8 cellular contexts compared by ENCODE assay signal in the genomic region with DNA sequence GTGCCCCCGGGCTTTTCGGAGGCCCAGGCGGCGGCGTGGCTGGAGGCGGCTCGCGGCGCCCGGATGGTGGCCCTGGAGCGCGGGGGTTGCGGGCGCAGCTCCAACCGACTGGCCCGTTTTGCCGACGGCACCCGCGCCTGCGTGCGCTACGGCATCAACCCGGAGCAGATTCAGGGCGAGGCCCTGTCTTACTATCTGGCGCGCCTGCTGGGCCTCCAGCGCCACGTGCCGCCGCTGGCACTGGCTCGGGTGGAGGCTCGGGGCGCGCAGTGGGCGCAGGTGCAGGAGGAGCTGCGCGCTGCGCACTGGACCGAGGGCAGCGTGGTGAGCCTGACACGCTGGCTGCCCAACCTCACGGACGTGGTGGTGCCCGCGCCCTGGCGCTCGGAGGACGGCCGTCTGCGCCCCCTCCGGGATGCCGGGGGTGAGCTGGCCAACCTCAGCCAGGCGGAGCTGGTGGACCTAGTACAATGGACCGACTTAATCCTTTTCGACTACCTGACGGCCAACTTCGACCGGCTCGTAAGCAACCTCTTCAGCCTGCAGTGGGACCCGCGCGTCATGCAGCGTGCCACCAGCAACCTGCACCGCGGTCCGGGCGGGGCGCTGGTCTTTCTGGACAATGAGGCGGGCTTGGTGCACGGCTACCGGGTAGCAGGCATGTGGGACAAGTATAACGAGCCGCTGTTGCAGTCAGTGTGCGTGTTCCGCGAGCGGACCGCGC. TPM values are rescaled to one million over a fixed set of nuclear protein-coding genes. Genes with fewer than 3 reads are reported as not detected.
A peak's percentile ranks its signal among the peaks of the same experiment; 100 is the strongest.
DNase-seq lines count a peak whose midpoint lies in the region; ATAC-seq and TF ChIP-seq lines count a peak whose summit lies in the region.

No MANE protein-coding gene starts in this region.

- H3K27me3 Mint-ChIP-seq in activated naive CD4-positive, alpha-beta T cell treated with anti-CD3 and anti-CD28 coated beads for 36 hours (ENCODE audit: low read depth): peaks cover 55% of the 10 kb centered on the region
- peaks cover 15% of the 10 kb centered on the region for H3K27me3 Mint-ChIP-seq in glutamatergic neuron (ENCODE audit: unreplicated experiment)

- H3K4me2 ChIP-seq in Loucy (ENCODE audit: low read depth, low read length, poor library complexity, severe bottlenecking): peak overlapping the region; percentile 6
- H3K4me2 ChIP-seq in parathyroid adenoma (ENCODE audit: low read length): peak overlapping the region; percentile 71

- no peaks in the 10 kb centered on the region for H4K20me1 ChIP-seq in Loucy (ENCODE audit: insufficient read depth, low read length, poor library complexity, severe bottlenecking)

- H3F3A ChIP-seq in Loucy (ENCODE audit: low read depth): 0 out of 2 replicates have a peak, but pooled peaks cover 2% of the 10 kb centered on the region

- no peaks in the 10 kb centered on the region for H3K9me2 ChIP-seq in Loucy (replicated peaks; ENCODE audit: low read depth, low read length)

- peaks cover 10% of the 10 kb centered on the region for H3K27me3 ChIP-seq in Loucy (ENCODE audit: insufficient read depth, low read length, poor library complexity, severe bottlenecking)
- no peaks in the 10 kb centered on the region for H3K27me3 ChIP-seq in parathyroid adenoma (ENCODE audit: control insufficient read depth, insufficient read depth, low read length)

- no peaks in the 10 kb centered on the region for H3K79me2 ChIP-seq in Loucy (ENCODE audit: insufficient read depth, low read length)
- no peaks in the 10 kb centered on the region for H3K79me2 ChIP-seq in parathyroid adenoma

- no peaks in the 10 kb centered on the region for H3K36me3 ChIP-seq in Loucy (ENCODE audit: insufficient read depth, low read length)
- no peaks in the 10 kb centered on the region for H3K36me3 ChIP-seq in parathyroid adenoma (ENCODE audit: control insufficient read depth, insufficient read depth, low read length)

- no peak for TF ChIP-seq CTCF in Loucy (conservative IDR thresholded peaks at IDR 0.05; ENCODE audit: low read length)
- no peak for TF ChIP-seq CTCF in glutamatergic neuron (IDR thresholded peaks at IDR 0.05; ENCODE audit: partially characterized antibody, unreplicated experiment)
- no peak for TF ChIP-seq CTCF in parathyroid adenoma (IDR thresholded peaks at IDR 0.05)

- intact Hi-C loops in activated naive CD4-positive, alpha-beta T cell treated with anti-CD3 and anti-CD28 coated beads for 36 hours (cut with micrococcal nuclease): loop anchor here (1.0 to 5.0 kb wide), 2 partner anchors 43 to 323 kb away; partner anchors contain the start of genes LDLRAD3 and TRIM44

- H2AFZ ChIP-seq in Loucy (ENCODE audit: low read length): no peak overlapping the region
- H2AFZ ChIP-seq in parathyroid adenoma: peak overlapping the region; percentile 60

- H3K9me3 Mint-ChIP-seq in activated naive CD4-positive, alpha-beta T cell treated with anti-CD3 and anti-CD28 coated beads for 36 hours: no peaks in the 10 kb centered on the region
- H3K9me3 Mint-ChIP-seq in glutamatergic neuron (ENCODE audit: unreplicated experiment): peaks cover 20% of the 10 kb centered on the region

- peaks cover 12% of the 10 kb centered on the region for H3K4me1 Mint-ChIP-seq in activated naive CD4-positive, alpha-beta T cell treated with anti-CD3 and anti-CD28 coated beads for 36 hours (ENCODE audit: low read depth)
- H3K4me1 Mint-ChIP-seq in glutamatergic neuron (ENCODE audit: low read depth, unreplicated experiment): peaks cover 36% of the 10 kb centered on the region

- H3K9ac ChIP-seq in Loucy (ENCODE audit: low read depth, low read length, poor library complexity, severe bottlenecking) (no peak overlapping the region), parathyroid adenoma (no peak overlapping the region)

- DNase-seq in NCI-H2196 (lab: John Stamatoyannopoulos, UW; ENCODE audit: unreplicated experiment): peak; percentile 33
- DNase-seq in NCI-H2196 treated with DMSO at 0.1 percent for 48 hours (lab: John Stamatoyannopoulos, UW; ENCODE audit: unreplicated experiment): no peak
- peak; percentile 31 for DNase-seq in activated naive CD4-positive, alpha-beta T cell treated with anti-CD3 and anti-CD28 coated beads for 36 hours
- peak; percentile 72 for DNase-seq in glutamatergic neuron
- no peak for DNase-seq in KG1 (lab: John Stamatoyannopoulos, UW)

- ATAC-seq in GM21825 (IDR thresholded peaks at IDR 0.05; ENCODE audit: unreplicated experiment): peak; percentile 33

- peak overlapping the region; percentile 60 for H3K4me3 ChIP-seq in Loucy (ENCODE audit: low read length, poor library complexity, severe bottlenecking)
- peak overlapping the region; percentile 40 for H3K4me3 ChIP-seq in parathyroid adenoma (ENCODE audit: low read depth, low read length)

- no peaks in the 10 kb centered on the region for H3K36me3 Mint-ChIP-seq in activated naive CD4-positive, alpha-beta T cell treated with anti-CD3 and anti-CD28 coated beads for 36 hours (ENCODE audit: low read depth)
- H3K36me3 Mint-ChIP-seq in glutamatergic neuron (ENCODE audit: unreplicated experiment): no peaks in the 10 kb centered on the region

- H3K4me1 ChIP-seq in Loucy (ENCODE audit: insufficient read depth, low read length, poor library complexity, severe bottlenecking) (peaks cover 13% of the 10 kb centered on the region), parathyroid adenoma (no peaks in the 10 kb centered on the region)

- H3K27ac ChIP-seq in parathyroid adenoma: no peak overlapping the region

- H3K9me3 ChIP-seq in Loucy (ENCODE audit: insufficient read depth, low read depth, low read length): no peaks in the 10 kb centered on the region
- H3K9me3 ChIP-seq in parathyroid adenoma (ENCODE audit: control insufficient read depth, low read length): no peaks in the 10 kb centered on the region

- peak overlapping the region; percentile 70 for H3K4me3 Mint-ChIP-seq in activated naive CD4-positive, alpha-beta T cell treated with anti-CD3 and anti-CD28 coated beads for 36 hours
- peak overlapping the region; percentile 90 for H3K4me3 Mint-ChIP-seq in glutamatergic neuron (ENCODE audit: unreplicated experiment)

- no peak overlapping the region for H3K27ac Mint-ChIP-seq in activated naive CD4-positive, alpha-beta T cell treated with anti-CD3 and anti-CD28 coated beads for 36 hours
- peak overlapping the region; percentile 99 for H3K27ac Mint-ChIP-seq in glutamatergic neuron (ENCODE audit: unreplicated experiment)

- CTCF ChIA-PET in activated naive CD4-positive, alpha-beta T cell treated with anti-CD3 and anti-CD28 coated beads for 36 hours (lab: Charles Lee): interaction anchor here (0.7 to 3.6 kb wide), 7 partner anchors 105 to 1127 kb away, joined by 3 to 21 read pairs (median 3); partner anchors contain the start of gene TRAF6

RNA-seq across cellular contexts. Expression of gene FJX1, which starts 0.9 kb away (rescaled TPM):
- under 1 TPM; 0.77 to 0.98 TPM for total RNA-seq in activated naive CD4-positive, alpha-beta T cell treated with anti-CD3 and anti-CD28 coated beads for 36 hours
- total RNA-seq in glutamatergic neuron (ENCODE audit: unreplicated experiment): 74.3 TPM

RNA-seq across cellular contexts. Expression of gene TRIM44, which starts 43.4 kb away (rescaled TPM):
- 10 to 100 TPM; 35.0 to 37.8 TPM for total RNA-seq in activated naive CD4-positive, alpha-beta T cell treated with anti-CD3 and anti-CD28 coated beads for 36 hours
- total RNA-seq in glutamatergic neuron (ENCODE audit: unreplicated experiment): 53.3 TPM

Comparison
In these comparisons a context has a peak if more than half of its experiments do, and no peak if none do; other contexts are left out.
1. DNase-seq: peak in NCI-H2196 (single experiment), activated naive CD4-positive, alpha-beta T cell treated with anti-CD3 and anti-CD28 coated beads for 36 hours (single experiment) and glutamatergic neuron (single experiment); none in NCI-H2196 treated with DMSO at 0.1 percent for 48 hours (single experiment) and KG1 (single experiment).
2. RNA of gene FJX1, which starts 0.9 kb away (total RNA-seq): 74.3 TPM in glutamatergic neuron (single experiment); 0.77 to 0.98 TPM in activated naive CD4-positive, alpha-beta T cell treated with anti-CD3 and anti-CD28 coated beads for 36 hours; every median in the first group is over 10 times any median in the second.